In the genomic region with DNA sequence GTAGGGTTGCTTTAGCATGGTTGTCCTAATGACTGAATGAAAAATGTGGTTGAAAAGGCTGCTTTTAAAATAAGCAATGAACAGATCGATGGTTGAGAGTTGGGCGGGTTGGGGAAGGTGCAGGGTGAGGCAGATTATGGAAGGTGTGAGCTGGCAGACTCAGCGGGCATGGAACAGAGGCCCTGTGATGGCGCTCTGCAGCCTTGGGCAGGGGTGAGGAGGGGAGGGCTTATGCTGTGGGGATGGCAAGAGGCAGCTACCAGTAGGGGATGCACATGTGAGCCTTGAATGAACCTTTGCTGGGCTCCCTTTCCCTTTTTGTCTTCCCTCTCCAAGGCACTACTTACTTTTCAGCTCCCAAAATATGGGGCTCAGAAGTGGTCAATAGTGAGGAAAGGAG, we compare ENCODE assay signal across 1 cellular context.
TF ChIP-seq lines count a peak whose summit lies in the region.

No MANE protein-coding gene starts in this region.

TF ChIP-seq in SK-N-SH, 30 proteins besides CTCF, POLR2A, EP300 and RAD21 (continued from another document):
- TF ChIP-seq, protein P1, sequence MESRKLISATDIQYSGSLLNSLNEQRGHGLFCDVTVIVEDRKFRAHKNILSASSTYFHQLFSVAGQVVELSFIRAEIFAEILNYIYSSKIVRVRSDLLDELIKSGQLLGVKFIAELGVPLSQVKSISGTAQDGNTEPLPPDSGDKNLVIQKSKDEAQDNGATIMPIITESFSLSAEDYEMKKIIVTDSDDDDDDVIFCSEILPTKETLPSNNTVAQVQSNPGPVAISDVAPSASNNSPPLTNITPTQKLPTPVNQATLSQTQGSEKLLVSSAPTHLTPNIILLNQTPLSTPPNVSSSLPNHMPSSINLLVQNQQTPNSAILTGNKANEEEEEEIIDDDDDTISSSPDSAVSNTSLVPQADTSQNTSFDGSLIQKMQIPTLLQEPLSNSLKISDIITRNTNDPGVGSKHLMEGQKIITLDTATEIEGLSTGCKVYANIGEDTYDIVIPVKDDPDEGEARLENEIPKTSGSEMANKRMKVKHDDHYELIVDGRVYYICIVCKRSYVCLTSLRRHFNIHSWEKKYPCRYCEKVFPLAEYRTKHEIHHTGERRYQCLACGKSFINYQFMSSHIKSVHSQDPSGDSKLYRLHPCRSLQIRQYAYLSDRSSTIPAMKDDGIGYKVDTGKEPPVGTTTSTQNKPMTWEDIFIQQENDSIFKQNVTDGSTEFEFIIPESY (IDR thresholded peaks at IDR 0.05; ENCODE audit: borderline replicate concordance, low read depth) = no peak
- no peak for TF ChIP-seq GABPA (IDR thresholded peaks at IDR 0.05; ENCODE audit: low read depth)
